Comparison of ENCODE assay signal across 10 cellular contexts in the genomic region with DNA sequence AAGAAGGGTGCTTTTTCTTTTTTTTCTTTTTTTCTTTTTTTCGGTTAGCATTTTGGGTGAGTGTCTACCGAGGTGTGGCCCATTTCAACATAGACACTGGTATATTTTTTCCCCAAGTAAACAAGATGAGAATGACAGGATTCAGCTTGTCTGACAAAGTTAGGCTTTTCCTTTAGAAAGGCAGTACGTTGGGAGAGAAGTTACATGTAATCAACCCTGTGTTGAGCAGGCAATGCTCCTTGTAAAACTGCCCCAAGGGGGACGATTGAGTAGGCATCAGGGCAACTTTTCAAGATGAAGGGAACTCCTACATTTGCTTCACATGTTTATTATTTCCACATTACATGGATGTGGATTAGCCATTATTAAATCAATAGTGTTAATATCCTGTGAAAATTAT. TPM values are rescaled to one million over a fixed set of nuclear protein-coding genes. Genes with fewer than 3 reads are reported as not detected.
DNase-seq lines count a peak whose midpoint lies in the region; ATAC-seq, FAIRE-seq and TF ChIP-seq lines count a peak whose summit lies in the region.
"Had no signal": no experiment of that assay in that cellular context is flagged by ENCODE, and none has a peak within 500 bp of the region (broad histone marks: within the 10 kb centered on the region; RNA-seq: fewer than 3 reads in every experiment).

No MANE protein-coding gene starts in this region.

- H3K4me1 Mint-ChIP-seq in T-helper 2 cell treated with Interferon-gamma antibody and Interleukin-4, amounts not matched to agents 5 μg/mL and 100 μg/mL, for 36 hours (ENCODE audit: low read depth), result peaks cover 25% of the 10 kb centered on the region

- intact Hi-C loops in esophagus muscularis mucosa (cut with DNase I), result loop anchor here (5.0 kb wide), 1 partner anchor 101 kb away; no protein-coding TSS in a partner anchor
- intact Hi-C loops in pancreas (cut with DNase I), result no loop called here

- TF ChIP-seq POLR2A in esophagus muscularis mucosa (IDR thresholded peaks at IDR 0.05; ENCODE audit: low read depth), result no peak

- ATAC-seq in RWPE2 (ENCODE audit: low read depth) (no peak), pancreas (no peak)

- DNase-seq in AG04450 (ENCODE audit: low read depth, low spot score) (no peak), RWPE2 (ENCODE audit: low spot score) (no peak), esophagus muscularis mucosa (ENCODE audit: extremely low spot score) (no peak), WERI-Rb-1 (no peak), pancreas (no peak), RCC 7860 (ENCODE audit: low spot score) (no peak)
- DNase-seq in T-helper 2 cell treated with Interferon-gamma antibody and Interleukin-4, amounts not matched to agents 5 μg/mL and 100 μg/mL, for 36 hours (ENCODE audit: low spot score), result no peak
- DNase-seq: NCI-H1092; stimulated activated naive CD4-positive, alpha-beta T cell had no signal

- POLR2A ChIA-PET in AG04450 (lab: Yijun Ruan, JAX), result interaction anchor here (1.0 to 3.7 kb wide), 5 partner anchors 7 to 98 kb away, joined by 3 to 44 read pairs (median 4); no protein-coding TSS in a partner anchor

- H3K27ac ChIP-seq in AG04450 (ENCODE audit: low read depth, low read length) (no peak overlapping the region), RWPE2 (ENCODE audit: poor library complexity, severe bottlenecking) (peak overlapping the region; percentile 85), esophagus muscularis mucosa (replicated peaks in 1 of 4) (peak overlapping the region; percentile 77 to 88 (median 86)), parathyroid adenoma (peak overlapping the region; percentile 84), WERI-Rb-1 (no peak overlapping the region), pancreas (peak overlapping the region in 1 of 4 donors; percentile 66)

- no peaks in the 10 kb centered on the region for H3K9me3 ChIP-seq in AG04450 (ENCODE audit: control insufficient read depth, insufficient read depth, low read length)
- H3K9me3 ChIP-seq in RWPE2 (ENCODE audit: severe bottlenecking), result no peaks in the 10 kb centered on the region
- no peaks in the 10 kb centered on the region for H3K9me3 ChIP-seq in esophagus muscularis mucosa
- H3K9me3 ChIP-seq in parathyroid adenoma (ENCODE audit: control insufficient read depth, low read length), result no peaks in the 10 kb centered on the region
- H3K9me3 ChIP-seq in WERI-Rb-1 (ENCODE audit: severe bottlenecking), result no peaks in the 10 kb centered on the region
- H3K9me3 ChIP-seq in pancreas, result no peaks in the 10 kb centered on the region

- peaks cover 18% of the 10 kb centered on the region for H3K4me1 ChIP-seq in RWPE2 (ENCODE audit: insufficient read depth, poor library complexity, severe bottlenecking)
- H3K4me1 ChIP-seq in esophagus muscularis mucosa, result peaks cover 41 to 71% (median 58%) of the 10 kb centered on the region in 4 donors
- H3K4me1 ChIP-seq in parathyroid adenoma, result peaks cover 10% of the 10 kb centered on the region
- H3K4me1 ChIP-seq in pancreas, result peaks cover 0 to 6% (median 0%) of the 10 kb centered on the region in 3 donors

- H3K36me3 ChIP-seq in RWPE2 (ENCODE audit: low read depth), result no peaks in the 10 kb centered on the region; the same call in 1 of the 2 replicates
- H3K36me3 ChIP-seq in esophagus muscularis mucosa, result peaks cover 0 to 16% (median 0%) of the 10 kb centered on the region in 4 donors
- H3K36me3 ChIP-seq in parathyroid adenoma (ENCODE audit: control insufficient read depth, insufficient read depth, low read length), result no peaks in the 10 kb centered on the region
- no peaks in the 10 kb centered on the region for H3K36me3 ChIP-seq in WERI-Rb-1
- H3K36me3 ChIP-seq in pancreas, result no peaks in the 10 kb centered on the region

- H3K9ac ChIP-seq in parathyroid adenoma, result no peak overlapping the region

- no peaks in the 10 kb centered on the region for H3K79me2 ChIP-seq in parathyroid adenoma

- 70% methylated on average over 4 of the region's 4 CpGs for WGBS in esophagus muscularis mucosa
- 56 to 57% methylated on average over 4 of the region's 4 CpGs for WGBS in pancreas, 2 donors

- H3K4me3 ChIP-seq in AG04450 (ENCODE audit: low read depth, low read length) (peak overlapping the region; percentile 92), RWPE2 (ENCODE audit: severe bottlenecking) (peak overlapping the region; percentile 40), esophagus muscularis mucosa (peak overlapping the region; percentile 52 to 64 (median 58)), parathyroid adenoma (ENCODE audit: low read depth, low read length) (peak overlapping the region; percentile 54), WERI-Rb-1 (ENCODE audit: low read depth, low read length) (no peak overlapping the region), pancreas (peak overlapping the region in 1 of 4 donors; percentile 35)

- H2AFZ ChIP-seq in parathyroid adenoma, result no peak overlapping the region

- CTCF ChIA-PET in AG04450 (lab: Charles Lee), result interaction anchor here (0.6 to 5.3 kb wide), 3 partner anchors 14 to 99 kb away, joined by 3 to 36 read pairs (median 3); no protein-coding TSS in a partner anchor

- H3K27me3 ChIP-seq in AG04450 (ENCODE audit: control insufficient read depth, insufficient read depth, low read length) (no peaks in the 10 kb centered on the region), RWPE2 (ENCODE audit: insufficient read depth, poor library complexity, severe bottlenecking) (no peaks in the 10 kb centered on the region), esophagus muscularis mucosa (peaks cover 0 to 13% (median 0%) of the 10 kb centered on the region in 4 donors), parathyroid adenoma (ENCODE audit: control insufficient read depth, insufficient read depth, low read length) (no peaks in the 10 kb centered on the region), WERI-Rb-1 (ENCODE audit: insufficient read depth, low read depth, severe bottlenecking) (no peaks in the 10 kb centered on the region), pancreas (no peaks in the 10 kb centered on the region)

- no peaks in the 10 kb centered on the region for H3K9me3 Mint-ChIP-seq in T-helper 2 cell treated with Interferon-gamma antibody and Interleukin-4, amounts not matched to agents 5 μg/mL and 100 μg/mL, for 36 hours

- peak overlapping the region; percentile 29 for H3K4me2 ChIP-seq in parathyroid adenoma (ENCODE audit: low read length)

- no peaks in the 10 kb centered on the region for H3K36me3 Mint-ChIP-seq in T-helper 2 cell treated with Interferon-gamma antibody and Interleukin-4, amounts not matched to agents 5 μg/mL and 100 μg/mL, for 36 hours (ENCODE audit: low read depth)

- no peak for TF ChIP-seq CTCF in AG04450 (IDR thresholded peaks at IDR 0.05; ENCODE audit: low read depth, low read length)
- no peak for TF ChIP-seq CTCF in RWPE2 (IDR thresholded peaks at IDR 0.05; ENCODE audit: poor library complexity, severe bottlenecking)
- no peak for TF ChIP-seq CTCF in esophagus muscularis mucosa (IDR thresholded peaks at IDR 0.05)
- no peak for TF ChIP-seq CTCF in parathyroid adenoma (IDR thresholded peaks at IDR 0.05)
- no peak for TF ChIP-seq CTCF in WERI-Rb-1 (IDR thresholded peaks at IDR 0.05; ENCODE audit: low read depth, low read length)
- TF ChIP-seq CTCF in pancreas (IDR thresholded peaks at IDR 0.05), result no peak

- H3K27ac Mint-ChIP-seq in T-helper 2 cell treated with Interferon-gamma antibody and Interleukin-4, amounts not matched to agents 5 μg/mL and 100 μg/mL, for 36 hours, result no peak overlapping the region

- TF ChIP-seq EP300 in esophagus muscularis mucosa (IDR thresholded peaks at IDR 0.05), result no peak

- FAIRE-seq in pancreas (lab: Jason Lieb, UNC) (no peak), RCC 7860 (lab: Jason Lieb, UNC) (no peak)

- peaks cover 37% of the 10 kb centered on the region for H3K27me3 Mint-ChIP-seq in T-helper 2 cell treated with Interferon-gamma antibody and Interleukin-4, amounts not matched to agents 5 μg/mL and 100 μg/mL, for 36 hours (ENCODE audit: low read depth)

- H3K4me3 Mint-ChIP-seq in T-helper 2 cell treated with Interferon-gamma antibody and Interleukin-4, amounts not matched to agents 5 μg/mL and 100 μg/mL, for 36 hours, result no peak overlapping the region

RNA-seq across cellular contexts. Expression of gene EMP1, which starts 1.7 kb away (rescaled TPM):
- polyA plus RNA-seq in AG04450 (2011; rRNA removed), result 209 and 257 TPM in 2 replicates
- 319 and 351 TPM in 2 replicates for polyA minus RNA-seq in AG04450 (2011; rRNA and poly(A)+ RNA removed)
- total RNA-seq in esophagus muscularis mucosa, result 100 to 1,000 TPM in 1 of 4 donors, 10 to 100 TPM in 3; 42.8 to 425 (median 63.0) TPM
- 10 to 100 TPM; 11.5 to 43.4 (median 31.4) TPM for total RNA-seq in pancreas
- 10 to 100 TPM in 1 of 2 donors, 1 to 10 TPM in 1; 5.8 to 10.2 TPM for polyA plus RNA-seq in pancreas

Comparison
In these comparisons a context has a peak if more than half of its experiments do, and no peak if none do; other contexts are left out.
1. H3K27ac ChIP-seq: peak in RWPE2 (single experiment), esophagus muscularis mucosa (4 of 4) and parathyroid adenoma (single experiment); none in AG04450 (single experiment) and WERI-Rb-1 (single experiment).